In genomic region chr13:51269039-51269438, GRCh38 we compare ENCODE assay signal across 22 cellular contexts. TPM values are rescaled to one million over a fixed set of nuclear protein-coding genes. Genes with fewer than 3 reads are reported as not detected.
DNase-seq lines count a peak whose midpoint lies in the region; ATAC-seq and TF ChIP-seq lines count a peak whose summit lies in the region.
"Had no signal": no experiment of that assay in that cellular context is flagged by ENCODE, and none has a peak within 500 bp of the region (broad histone marks: within the 10 kb centered on the region; RNA-seq: fewer than 3 reads in every experiment).

No MANE protein-coding gene starts in this region.

- TF ChIP-seq EP300 in esophagus muscularis mucosa (IDR thresholded peaks at IDR 0.05): no peak

- no peak overlapping the region; the same call in 1 of the 2 replicates for H3K18ac ChIP-seq in IMR-90 (ENCODE audit: low read depth, low read length)

- H3K27ac Mint-ChIP-seq in activated CD4-positive, alpha-beta T cell treated with anti-CD3 and anti-CD28 coated beads, Interleukin-2, amount 10 ng/mL, durations not matched to agents 7 days and 5 days: no peak overlapping the region
- H3K27ac Mint-ChIP-seq: stimulated activated naive B cell treated with anti-CD40 and anti-IgM and Interleukin-4, amounts not matched to agents 10 μg/mL and 1 μg/mL and 100 μg/mL, for 72 hours had no signal

- H3K23ac ChIP-seq in IMR-90 (ENCODE audit: low read depth, low read length): no peak overlapping the region

- no peak overlapping the region for H4K8ac ChIP-seq in IMR-90 (ENCODE audit: low read depth in 2 of 2, low read length in 2 of 2)

- in situ Hi-C loops in IMR-90 (cut with MboI; ENCODE audit: low sequenced_read_pairs): no loop called here

- no peaks in the 10 kb centered on the region for H4K20me1 ChIP-seq in IMR-90 (ENCODE audit: insufficient read depth, low read length)

- no peak overlapping the region for H2AFZ ChIP-seq in IMR-90 (replicated peaks; ENCODE audit: low read length, poor library complexity)
- H2AFZ ChIP-seq: PC-9 had no signal

- no peak overlapping the region for H3K14ac ChIP-seq in IMR-90 (replicated peaks; ENCODE audit: low read depth, low read length)

- dilution Hi-C loops in IMR-90 (cut with HindIII; ENCODE audit: low sequenced_read_pairs, unreplicated experiment): no loop called here

- no peaks in the 10 kb centered on the region for H3K27me3 Mint-ChIP-seq in activated CD4-positive, alpha-beta T cell treated with anti-CD3 and anti-CD28 coated beads, Interleukin-2, amount 10 ng/mL, durations not matched to agents 7 days and 5 days
- H3K27me3 Mint-ChIP-seq: stimulated activated naive B cell treated with anti-CD40 and anti-IgM and Interleukin-4, amounts not matched to agents 10 μg/mL and 1 μg/mL and 100 μg/mL, for 72 hours had no signal

- H2BK5ac ChIP-seq in IMR-90 (ENCODE audit: low read depth, low read length, poor library complexity, severe bottlenecking): no peak overlapping the region

- no peak overlapping the region for H2BK15ac ChIP-seq in IMR-90 (ENCODE audit: low read depth, low read length)

- no peak overlapping the region for H3K4me3 Mint-ChIP-seq in activated CD4-positive, alpha-beta T cell treated with anti-CD3 and anti-CD28 coated beads, Interleukin-2, amount 10 ng/mL, durations not matched to agents 7 days and 5 days
- H3K4me3 Mint-ChIP-seq: stimulated activated naive B cell treated with anti-CD40 and anti-IgM and Interleukin-4, amounts not matched to agents 10 μg/mL and 1 μg/mL and 100 μg/mL, for 72 hours had no signal

- TF ChIP-seq CTCF in AG10803 (conservative IDR thresholded peaks at IDR 0.05; ENCODE audit: low read length) (no peak), IMR-90 (conservative IDR thresholded peaks at IDR 0.05; ENCODE audit: low read depth, low read length) (no peak), esophagus muscularis mucosa (IDR thresholded peaks at IDR 0.05) (no peak)

- CTCF ChIA-PET in IMR-90 (lab: Yijun Ruan, JAX): interaction anchor here (1.0 kb wide), 1 partner anchor 143 kb away, joined by 5 read pairs; no protein-coding TSS in a partner anchor
- CTCF ChIA-PET in activated CD4-positive, alpha-beta T cell treated with anti-CD3 and anti-CD28 coated beads, Interleukin-2, amount 10 ng/mL, durations not matched to agents 7 days and 5 days (lab: Charles Lee): interaction anchor here (2.0 kb wide), 1 partner anchor 18 kb away, joined by 10 read pairs; no protein-coding TSS in a partner anchor

- peaks cover 4% of the 10 kb centered on the region; the same call in 1 of the 2 replicates for H3K9me1 ChIP-seq in IMR-90 (ENCODE audit: insufficient read depth, low read length)

- peak; percentile 28 for DNase-seq in AG10803 (ENCODE audit: low read depth)
- peak; percentile 26 for DNase-seq in IMR-90
- DNase-seq in activated gamma-delta T cell (lab: John Stamatoyannopoulos, UW): no peak
- no peak for DNase-seq in activated CD4-positive, alpha-beta T cell treated with anti-CD3 and anti-CD28 coated beads, Interleukin-2, amount 10 ng/mL, durations not matched to agents 7 days and 5 days
- no peak for DNase-seq in NCI-H748 treated with DMSO at 0.1 percent for 48 hours (lab: John Stamatoyannopoulos, UW)
- DNase-seq in esophagus muscularis mucosa (ENCODE audit: extremely low spot score): no peak
- DNase-seq: ACHN; amniotic stem cell; DMS79 treated with DMSO at 0.1 percent for 48 hours; H7; Kasumi-1; left ventricle myocardium inferior; NCI-H1417 treated with DMSO at 0.1 percent for 48 hours; NCI-H774; PC-9; retina; stimulated activated naive B cell treated with anti-CD40 and anti-IgM and Interleukin-4, amounts not matched to agents 10 μg/mL and 1 μg/mL and 100 μg/mL, for 72 hours; T1000; trophoblast cell had no signal

- no peak overlapping the region for H3K9ac ChIP-seq in IMR-90 (ENCODE audit: low read depth, low read length)

- no peak for TF ChIP-seq RAD21 in IMR-90 (IDR thresholded peaks at IDR 0.05; ENCODE audit: low read length)

- intact Hi-C loops in IMR-90 (cut with micrococcal nuclease) (no loop called here), esophagus muscularis mucosa (cut with DNase I) (no loop called here)

- H3K36me3 ChIP-seq in IMR-90 (ENCODE audit: control insufficient read depth, insufficient read depth, low read length) (no peaks in the 10 kb centered on the region), esophagus muscularis mucosa (peaks cover 0 to 13% (median 3%) of the 10 kb centered on the region in 4 donors)
- H3K36me3 ChIP-seq: left ventricle myocardium inferior, neutrophil had no signal

- H3K4me3 ChIP-seq in AG10803 (ENCODE audit: low read length) (no peak overlapping the region), IMR-90 (ENCODE audit: insufficient read depth, low read depth, low read length) (no peak overlapping the region), esophagus muscularis mucosa (no peak overlapping the region)
- H3K4me3 ChIP-seq: left ventricle myocardium inferior, PC-9 had no signal

- no peak overlapping the region for H2AK9ac ChIP-seq in IMR-90 (replicated peaks; ENCODE audit: low read depth, low read length, poor library complexity)

- H3K4me2 ChIP-seq in IMR-90 (ENCODE audit: low read depth, low read length): no peak overlapping the region
- H3K4me2 ChIP-seq: PC-9 had no signal

- no TSS peak for BruUV-seq in IMR-90 (replicated peaks; lab: Mats Ljungman, UMichigan)

- H3K27ac ChIP-seq in IMR-90 (ENCODE audit: insufficient read depth, low read length) (peak overlapping the region; percentile 28; the same call in 1 of the 2 replicates), cingulate gyrus (ENCODE audit: low read depth, low read length) (peak overlapping the region; percentile 76), layer of hippocampus (ENCODE audit: low read depth, low read length) (peak overlapping the region; percentile 19), esophagus muscularis mucosa (replicated peaks in 1 of 4) (no peak overlapping the region)
- H3K27ac ChIP-seq: left ventricle myocardium inferior, neutrophil, PC-9 had no signal

- no peak overlapping the region for H2AK5ac ChIP-seq in IMR-90 (ENCODE audit: low read depth, low read length)

- no peak overlapping the region for H3K56ac ChIP-seq in IMR-90 (ENCODE audit: extremely low read depth, insufficient read depth, low read length)

- H4K91ac ChIP-seq in IMR-90 (ENCODE audit: insufficient read depth, low read depth, low read length): no peak overlapping the region

- H3K4me1 Mint-ChIP-seq in activated CD4-positive, alpha-beta T cell treated with anti-CD3 and anti-CD28 coated beads, Interleukin-2, amount 10 ng/mL, durations not matched to agents 7 days and 5 days: no peaks in the 10 kb centered on the region
- H3K4me1 Mint-ChIP-seq: stimulated activated naive B cell treated with anti-CD40 and anti-IgM and Interleukin-4, amounts not matched to agents 10 μg/mL and 1 μg/mL and 100 μg/mL, for 72 hours had no signal

- H3K4me1 ChIP-seq in IMR-90 (ENCODE audit: control insufficient read depth, insufficient read depth, low read length) (peaks cover 9% of the 10 kb centered on the region; the same call in 1 of the 2 replicates), esophagus muscularis mucosa (peaks cover 19 to 33% (median 28%) of the 10 kb centered on the region in 4 donors)

- H2BK20ac ChIP-seq in IMR-90 (ENCODE audit: low read depth, low read length): 0 out of 2 replicates have a peak overlapping the region, but pooled peaks have one; percentile 28

- POLR2A ChIA-PET in IMR-90 (lab: Charles Lee; ENCODE audit: unreplicated experiment): no interaction called here
- POLR2A ChIA-PET in activated CD4-positive, alpha-beta T cell treated with anti-CD3 and anti-CD28 coated beads, Interleukin-2, amount 10 ng/mL, durations not matched to agents 7 days and 5 days (lab: Charles Lee): interaction anchor here (0.6 kb wide), 1 partner anchor 295 kb away, joined by 3 read pairs; no protein-coding TSS in a partner anchor

- H3K27me3 ChIP-seq in IMR-90 (ENCODE audit: control insufficient read depth, insufficient read depth, low read length): peaks cover 2% of the 10 kb centered on the region; the same call in 1 of the 2 replicates
- H3K27me3 ChIP-seq in layer of hippocampus (ENCODE audit: control insufficient read depth, insufficient read depth, low read length): no peaks in the 10 kb centered on the region
- H3K27me3 ChIP-seq in esophagus muscularis mucosa: no peaks in the 10 kb centered on the region
- H3K27me3 ChIP-seq: neutrophil had no signal

- peak; percentile 72 for ATAC-seq in IMR-90 (ENCODE audit: low read depth)
- ATAC-seq: stimulated activated naive B cell treated with anti-CD40 and anti-IgM and Interleukin-4, amounts not matched to agents 10 μg/mL and 1 μg/mL and 100 μg/mL, for 72 hours had no signal

- H4K5ac ChIP-seq in IMR-90 (ENCODE audit: low read depth, low read length): no peak overlapping the region

- no peak overlapping the region for H3K4ac ChIP-seq in IMR-90 (ENCODE audit: low read depth, low read length)

- H3K9me3 ChIP-seq in IMR-90 (ENCODE audit: control insufficient read depth, insufficient read depth, low read length): no peaks in the 10 kb centered on the region
- no peaks in the 10 kb centered on the region for H3K9me3 ChIP-seq in esophagus muscularis mucosa
- H3K9me3 ChIP-seq: left ventricle myocardium inferior, neutrophil had no signal

- H3K36me3 Mint-ChIP-seq in activated CD4-positive, alpha-beta T cell treated with anti-CD3 and anti-CD28 coated beads, Interleukin-2, amount 10 ng/mL, durations not matched to agents 7 days and 5 days (ENCODE audit: low read depth): no peaks in the 10 kb centered on the region
- H3K36me3 Mint-ChIP-seq: stimulated activated naive B cell treated with anti-CD40 and anti-IgM and Interleukin-4, amounts not matched to agents 10 μg/mL and 1 μg/mL and 100 μg/mL, for 72 hours had no signal

- no peaks in the 10 kb centered on the region for H3K9me3 Mint-ChIP-seq in activated CD4-positive, alpha-beta T cell treated with anti-CD3 and anti-CD28 coated beads, Interleukin-2, amount 10 ng/mL, durations not matched to agents 7 days and 5 days
- H3K9me3 Mint-ChIP-seq: stimulated activated naive B cell treated with anti-CD40 and anti-IgM and Interleukin-4, amounts not matched to agents 10 μg/mL and 1 μg/mL and 100 μg/mL, for 72 hours had no signal

- TF ChIP-seq POLR2A in IMR-90 (IDR thresholded peaks at IDR 0.05; ENCODE audit: low read depth, low read length): no peak
- no peak for TF ChIP-seq POLR2A in esophagus muscularis mucosa (IDR thresholded peaks at IDR 0.05; ENCODE audit: low read depth)

- peak overlapping the region; percentile 65; the same call in 1 of the 2 replicates for H2BK120ac ChIP-seq in IMR-90 (ENCODE audit: low read depth, low read length)

- no peaks in the 10 kb centered on the region for H3K79me1 ChIP-seq in IMR-90 (ENCODE audit: low read depth in 1 of 2, low read length in 2 of 2)

TF ChIP-seq in IMR-90, 13 proteins besides CTCF, POLR2A, EP300 and RAD21 (continues in another document):
- TF ChIP-seq SMC3 (IDR thresholded peaks at IDR 0.05; ENCODE audit: low read depth, low read length) (no peak), CHD1 (IDR thresholded peaks at IDR 0.05; ENCODE audit: low read depth, low read length) (no peak)

RNA-seq across cellular contexts. Expression of gene FAM124A, which starts 46.8 kb away (rescaled TPM):
- not detected in 2 replicates for total RNA-seq in IMR-90 (2012; rRNA removed)
- 0.03 and 0.04 TPM in 2 replicates for polyA plus RNA-seq in IMR-90 (2012; rRNA removed)
- 0.05 and 0.07 TPM in 2 replicates for polyA plus RNA-seq in IMR-90 (2012; cell fraction: cytosol; rRNA removed)
- 0.05 TPM in 1 of 2 replicates, not detected in the other for polyA plus RNA-seq in IMR-90 (2012; cell fraction: nucleus; rRNA removed; ENCODE audit: low replicate concordance)
- total RNA-seq in activated CD4-positive, alpha-beta T cell treated with anti-CD3 and anti-CD28 coated beads, Interleukin-2, amount 10 ng/mL, durations not matched to agents 7 days and 5 days: not detected
- 10 to 100 TPM; 17.0 to 30.3 (median 21.0) TPM for total RNA-seq in esophagus muscularis mucosa
- total RNA-seq: PC-9 had no signal

Comparison
In these comparisons a context has a peak if more than half of its experiments do, and no peak if none do; other contexts are left out.
1. DNase-seq: peak in AG10803 (single experiment) and IMR-90 (single experiment); none in activated gamma-delta T cell (single experiment), activated CD4-positive, alpha-beta T cell treated with anti-CD3 and anti-CD28 coated beads, Interleukin-2, amount 10 ng/mL, durations not matched to agents 7 days and 5 days (single experiment), NCI-H748 treated with DMSO at 0.1 percent for 48 hours (single experiment) and esophagus muscularis mucosa (single experiment).
2. H3K27ac ChIP-seq: peak in IMR-90 (single experiment), cingulate gyrus (single experiment) and layer of hippocampus (single experiment); none in esophagus muscularis mucosa (0 of 4).
3. RNA of gene FAM124A, which starts 46.8 kb away (total RNA-seq): 17.0 to 30.3 TPM in esophagus muscularis mucosa; not detected in activated CD4-positive, alpha-beta T cell treated with anti-CD3 and anti-CD28 coated beads, Interleukin-2, amount 10 ng/mL, durations not matched to agents 7 days and 5 days and not detected in IMR-90; every median in the first group is over 10 times any median in the second.